In the genomic region with DNA sequence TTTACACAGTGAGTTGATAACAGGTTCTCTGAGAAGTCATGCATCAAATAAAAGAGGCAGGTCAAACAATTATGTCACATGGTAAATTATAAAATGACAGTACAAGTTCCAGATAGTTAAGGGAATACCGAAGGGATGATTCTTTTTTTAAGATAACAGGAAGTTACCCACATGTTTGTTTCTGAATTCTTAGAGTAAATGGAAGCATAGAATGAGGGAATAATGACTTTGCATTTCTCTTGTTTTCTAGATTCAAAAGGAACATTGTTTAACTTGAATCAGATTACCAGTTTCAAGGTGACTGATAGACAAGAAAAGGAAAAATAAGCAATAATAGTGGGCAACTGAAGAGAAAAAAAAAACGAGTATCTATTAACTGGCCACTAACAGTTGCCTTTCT, we compare ENCODE assay signal across 23 cellular contexts.
DNase-seq lines count a peak whose midpoint lies in the region; ATAC-seq, FAIRE-seq and TF ChIP-seq lines count a peak whose summit lies in the region.
"Had no signal": no experiment of that assay in that cellular context is flagged by ENCODE, and none has a peak within 500 bp of the region (broad histone marks: within the 10 kb centered on the region; RNA-seq: fewer than 3 reads in every experiment).

No MANE protein-coding gene starts in this region.

- no peaks in the 10 kb centered on the region for H3F3A ChIP-seq in MM.1S (ENCODE audit: insufficient read depth, low read length)

- H3K27me3 ChIP-seq in mammary epithelial cell (ENCODE audit: insufficient read depth, low read length), result no peaks in the 10 kb centered on the region
- no peaks in the 10 kb centered on the region for H3K27me3 ChIP-seq in MM.1S (replicated peaks; ENCODE audit: insufficient read depth, low read length)
- H3K27me3 ChIP-seq: BE2C had no signal

- CTCF ChIA-PET in A549 (lab: Yijun Ruan, JAX), result no interaction called here
- CTCF ChIA-PET in mammary epithelial cell (lab: Charles Lee; ENCODE audit: low non-redundant PET), result no interaction called here

- in situ Hi-C loops in mammary epithelial cell (cut with MboI; ENCODE audit: low sequenced_read_pairs in 2 of 2), result loop anchor here in 1 of 2 donors (25.0 kb wide), 1 partner anchor 378 kb away; no protein-coding TSS in a partner anchor

- H3K4me1 ChIP-seq in A549 (peaks cover 12% of the 10 kb centered on the region; the same call in 1 of the 3 replicates), mammary epithelial cell (ENCODE audit: insufficient read depth, low read length) (no peaks in the 10 kb centered on the region), MM.1S (ENCODE audit: low read length) (no peaks in the 10 kb centered on the region)
- H3K4me1 ChIP-seq: BE2C had no signal

- TF ChIP-seq RAD21 in A549 (conservative IDR thresholded peaks at IDR 0.05 in 1 of 2, IDR thresholded peaks at IDR 0.05 in 1 of 2), result no peak

- no peaks in the 10 kb centered on the region for H3K79me2 ChIP-seq in mammary epithelial cell (ENCODE audit: insufficient read depth, low read length)
- no peaks in the 10 kb centered on the region for H3K79me2 ChIP-seq in MM.1S (ENCODE audit: low read length)

- no peak overlapping the region for H3K27ac ChIP-seq in A549
- no peak overlapping the region for H3K27ac ChIP-seq in mammary epithelial cell (ENCODE audit: insufficient read depth, low read depth, low read length)
- no peak overlapping the region for H3K27ac ChIP-seq in MM.1S (ENCODE audit: low read length)
- H3K27ac ChIP-seq: SK-N-MC had no signal

- no peak for TF ChIP-seq POLR2A in A549 (IDR thresholded peaks at IDR 0.05; ENCODE audit: low read length)

- TF ChIP-seq EP300 in A549 (IDR thresholded peaks at IDR 0.05), result no peak

- H3K4me2 ChIP-seq in A549 (peak overlapping the region; percentile 18; the same call in 1 of the 3 replicates), mammary epithelial cell (ENCODE audit: insufficient read depth, low read depth, low read length) (no peak overlapping the region), MM.1S (ENCODE audit: low read depth, low read length) (no peak overlapping the region)

- ATAC-seq in A549, result no peak
- no peak for ATAC-seq in GM21825 (IDR thresholded peaks at IDR 0.05; ENCODE audit: unreplicated experiment)

- dilution Hi-C loops in mammary epithelial cell (cut with HindIII; ENCODE audit: low sequenced_read_pairs), result no loop called here

- no peak for FAIRE-seq in A549 (lab: Jason Lieb, UNC)
- FAIRE-seq: GM18507, H54 had no signal

- no peak for TF ChIP-seq CTCF in A549 (IDR thresholded peaks at IDR 0.05)
- TF ChIP-seq CTCF in mammary epithelial cell (conservative IDR thresholded peaks at IDR 0.05 in 1 of 2, IDR thresholded peaks at IDR 0.05 in 1 of 2; ENCODE audit: extremely low read depth in 1 of 2, insufficient read depth in 1 of 2, low read depth in 1 of 2, low read length in 2 of 2), result no peak
- no peak for TF ChIP-seq CTCF in MM.1S (IDR thresholded peaks at IDR 0.05; ENCODE audit: low read length)

- TSS peak; percentile 17 for BruUV-seq in mammary epithelial cell (replicated peaks; lab: Mats Ljungman, UMichigan)

- POLR2A ChIA-PET in A549 (lab: Yijun Ruan, JAX), result no interaction called here

- H3K4me3 ChIP-seq in A549 (no peak overlapping the region), mammary epithelial cell (replicated peaks in 1 of 3; ENCODE audit: insufficient read depth in 1 of 3, low read depth in 2 of 3, low read length in 3 of 3) (no peak overlapping the region), MM.1S (ENCODE audit: low read length) (no peak overlapping the region)
- H3K4me3 ChIP-seq: SK-N-MC had no signal

- no peak overlapping the region for H2AFZ ChIP-seq in mammary epithelial cell (ENCODE audit: low read depth, low read length)
- H2AFZ ChIP-seq in MM.1S (ENCODE audit: low read length), result no peak overlapping the region

- DNase-seq in A549 (ENCODE audit: low read depth in 1 of 2, low spot score in 1 of 2) (no peak), EL (peak; percentile 31), LHCN-M2 (ENCODE audit: low read depth) (peak; percentile 1), mammary epithelial cell (no peak), SKM-1 treated with dmso at 0.1 percent for 144 hours (lab: John Stamatoyannopoulos, UW; ENCODE audit: unreplicated experiment) (no peak), MM.1S (no peak)
- no peak for DNase-seq in stimulated activated CD4-positive, alpha-beta T cell treated with anti-CD3 and anti-CD28 coated beads, Interleukin-4, amount 100 ng/mL, for 1 hour
- DNase-seq: BE2C, DMS 273 treated with DMSO at 0.1 percent for 48 hours, DND-41, GDM1, KG1, NCI-H1417, NCI-H1694 treated with DMSO at 0.1 percent for 48 hours, NCI-H2081 treated with DMSO at 0.1 percent for 48 hours, NCI-H2171 treated with DMSO at 0.1 percent for 48 hours, NCI-H446, NCI-H526, Right ventricle myocardium superior had no signal

- H3K9me3 ChIP-seq in A549 (no peaks in the 10 kb centered on the region), mammary epithelial cell (replicated peaks; ENCODE audit: insufficient read depth, low read length) (no peaks in the 10 kb centered on the region), MM.1S (replicated peaks; ENCODE audit: insufficient read depth, low read length) (no peaks in the 10 kb centered on the region)
- H3K9me3 ChIP-seq: BE2C had no signal

- 18% methylated on average over 2 of the region's 2 CpGs for WGBS in A549 (ENCODE audit: missing lambda C conversion rate)
- WGBS in mammary epithelial cell (ENCODE audit: low coverage, missing lambda C conversion rate), result 97% methylated on average over 2 of the region's 2 CpGs

- intact Hi-C loops in mammary epithelial cell (cut with micrococcal nuclease), result no loop called here

- no peaks in the 10 kb centered on the region for H3K9me2 ChIP-seq in MM.1S (replicated peaks; ENCODE audit: insufficient read depth, low read length)

- H3K9ac ChIP-seq in mammary epithelial cell (ENCODE audit: insufficient read depth, low read length), result no peak overlapping the region
- no peak overlapping the region for H3K9ac ChIP-seq in MM.1S (ENCODE audit: low read length)

- H4K20me1 ChIP-seq in mammary epithelial cell (ENCODE audit: insufficient read depth, low read length) (no peaks in the 10 kb centered on the region), MM.1S (ENCODE audit: insufficient read depth, low read length) (no peaks in the 10 kb centered on the region)

- peaks cover 13% of the 10 kb centered on the region for H3K36me3 ChIP-seq in mammary epithelial cell (ENCODE audit: insufficient read depth, low read length)
- no peaks in the 10 kb centered on the region for H3K36me3 ChIP-seq in MM.1S (replicated peaks; ENCODE audit: insufficient read depth, low read length)
- H3K36me3 ChIP-seq: BE2C had no signal

TF ChIP-seq in A549, 52 proteins besides CTCF, POLR2A, EP300 and RAD21:
- TF ChIP-seq, protein P1, sequence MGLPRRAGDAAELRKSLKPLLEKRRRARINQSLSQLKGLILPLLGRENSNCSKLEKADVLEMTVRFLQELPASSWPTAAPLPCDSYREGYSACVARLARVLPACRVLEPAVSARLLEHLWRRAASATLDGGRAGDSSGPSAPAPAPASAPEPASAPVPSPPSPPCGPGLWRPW (IDR thresholded peaks at IDR 0.05), result no peak
- no peak for TF ChIP-seq ESRRA (IDR thresholded peaks at IDR 0.05; ENCODE audit: borderline replicate concordance, low read length)
- TF ChIP-seq, protein P2, sequence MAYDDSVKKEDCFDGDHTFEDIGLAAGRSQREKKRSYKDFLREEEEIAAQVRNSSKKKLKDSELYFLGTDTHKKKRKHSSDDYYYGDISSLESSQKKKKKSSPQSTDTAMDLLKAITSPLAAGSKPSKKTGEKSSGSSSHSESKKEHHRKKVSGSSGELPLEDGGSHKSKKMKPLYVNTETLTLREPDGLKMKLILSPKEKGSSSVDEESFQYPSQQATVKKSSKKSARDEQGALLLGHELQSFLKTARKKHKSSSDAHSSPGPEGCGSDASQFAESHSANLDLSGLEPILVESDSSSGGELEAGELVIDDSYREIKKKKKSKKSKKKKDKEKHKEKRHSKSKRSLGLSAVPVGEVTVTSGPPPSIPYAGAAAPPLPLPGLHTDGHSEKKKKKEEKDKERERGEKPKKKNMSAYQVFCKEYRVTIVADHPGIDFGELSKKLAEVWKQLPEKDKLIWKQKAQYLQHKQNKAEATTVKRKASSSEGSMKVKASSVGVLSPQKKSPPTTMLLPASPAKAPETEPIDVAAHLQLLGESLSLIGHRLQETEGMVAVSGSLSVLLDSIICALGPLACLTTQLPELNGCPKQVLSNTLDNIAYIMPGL (CRISPR knock-in tag; IDR thresholded peaks at IDR 0.05; ENCODE audit: borderline replicate concordance), result no peak
- TF ChIP-seq POLR2AphosphoS2 (conservative IDR thresholded peaks at IDR 0.05; ENCODE audit: low read length), result no peak

Comparison
In these comparisons a context has a peak if more than half of its experiments do, and no peak if none do; other contexts are left out.
1. DNase-seq: peak in EL (single experiment) and LHCN-M2 (single experiment); none in A549 (0 of 2), mammary epithelial cell (single experiment), SKM-1 treated with dmso at 0.1 percent for 144 hours (single experiment), stimulated activated CD4-positive, alpha-beta T cell treated with anti-CD3 and anti-CD28 coated beads, Interleukin-4, amount 100 ng/mL, for 1 hour (single experiment) and MM.1S (single experiment).